Comparison of ENCODE assay signal across 8 cellular contexts in the genomic region with DNA sequence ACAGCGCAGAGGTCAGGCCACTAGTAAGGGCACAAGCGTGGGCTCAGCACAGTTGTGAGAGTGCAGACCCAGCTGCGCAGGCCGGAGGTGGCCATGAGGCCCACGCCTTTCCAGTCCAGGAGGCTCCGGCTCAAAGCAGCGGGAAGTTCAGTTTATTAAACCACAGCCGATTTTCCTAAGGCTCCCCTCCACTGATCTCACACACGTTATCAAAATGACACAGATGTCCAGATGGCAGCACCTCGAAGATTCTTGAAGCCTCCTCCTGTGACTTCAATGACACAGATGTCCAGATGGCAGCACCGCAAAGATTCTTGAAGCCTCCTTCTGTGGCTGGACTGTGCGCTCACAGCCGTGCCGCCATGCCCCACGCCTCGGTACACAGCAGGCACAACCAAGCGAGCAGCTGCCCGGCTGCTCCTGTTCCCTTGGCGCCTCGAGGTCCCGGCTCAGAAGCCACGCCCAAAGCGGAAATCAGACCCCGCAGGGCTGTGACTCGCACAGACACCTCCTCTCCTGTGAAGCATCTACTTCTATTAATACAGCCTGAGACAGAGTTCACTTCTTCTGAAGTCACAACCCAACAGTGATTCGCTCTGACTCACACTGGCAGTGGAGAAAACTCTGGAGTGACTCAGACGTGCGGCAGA.
A peak's percentile ranks its signal among the peaks of the same experiment; 100 is the strongest.
DNase-seq lines count a peak whose midpoint lies in the region; ATAC-seq and TF ChIP-seq lines count a peak whose summit lies in the region.

No MANE protein-coding gene starts in this region.

- H3K4me3 ChIP-seq in SU-DHL-6 (ENCODE audit: insufficient read depth, low read length, poor library complexity, severe bottlenecking): no peak overlapping the region

- H3K27me3 Mint-ChIP-seq in brain: no peaks in the 10 kb centered on the region
- H3K27me3 Mint-ChIP-seq in naive B cell: no peaks in the 10 kb centered on the region
- no peaks in the 10 kb centered on the region for H3K27me3 Mint-ChIP-seq in type B pancreatic cell

- TF ChIP-seq CTCF in SU-DHL-6 (IDR thresholded peaks at IDR 0.05; ENCODE audit: insufficient read depth, low read length, poor library complexity, severe bottlenecking): no peak
- no peak for TF ChIP-seq CTCF in brain (conservative IDR thresholded peaks at IDR 0.05)
- TF ChIP-seq CTCF in type B pancreatic cell (conservative IDR thresholded peaks at IDR 0.05): no peak

- H3K4me3 Mint-ChIP-seq in brain (peak overlapping the region in 2 of 5 experiments; percentile 17 to 38), naive B cell (peak overlapping the region in 5 of 8 donors; percentile 14 to 74 (median 43)), type B pancreatic cell (no peak overlapping the region)

- H3K9me2 ChIP-seq in SU-DHL-6 (replicated peaks; ENCODE audit: insufficient read depth, low read length): no peaks in the 10 kb centered on the region

- H3F3A ChIP-seq in SU-DHL-6 (ENCODE audit: insufficient read depth): no peaks in the 10 kb centered on the region

- no peaks in the 10 kb centered on the region for H3K27me3 ChIP-seq in SU-DHL-6 (ENCODE audit: low read length)

- H3K36me3 Mint-ChIP-seq in brain (peaks cover 15% of the 10 kb centered on the region), naive B cell (peaks cover 0 to 12% of the 10 kb centered on the region in 2 donors), type B pancreatic cell (peaks cover 13% of the 10 kb centered on the region)

- no peaks in the 10 kb centered on the region for H3K9me3 ChIP-seq in SU-DHL-6 (ENCODE audit: insufficient read depth, low read length)

- no peaks in the 10 kb centered on the region for H3K79me2 ChIP-seq in SU-DHL-6 (ENCODE audit: insufficient read depth, low read length)

- H3K27ac Mint-ChIP-seq in brain (peak overlapping the region; percentile 57 to 97 (median 84)), naive B cell (peak overlapping the region in 5 of 6 donors; percentile 30 to 87 (median 75)), type B pancreatic cell (peak overlapping the region; percentile 78)

- peak; percentile 91 for DNase-seq in 8988T
- peak; percentile 98 for DNase-seq in H4 (ENCODE audit: low spot score)
- DNase-seq in naive B cell: no peak
- DNase-seq in type B pancreatic cell (ENCODE audit: extremely low spot score, unreplicated experiment): no peak
- DNase-seq in SKM-1 (lab: John Stamatoyannopoulos, UW; ENCODE audit: unreplicated experiment): no peak

- H3K4me2 ChIP-seq in SU-DHL-6 (ENCODE audit: low read depth, low read length, poor library complexity, severe bottlenecking): peak overlapping the region; percentile 20

- no peaks in the 10 kb centered on the region for H4K20me1 ChIP-seq in SU-DHL-6 (ENCODE audit: low read depth, low read length)

- peak; percentile 82 to 83 for ATAC-seq in naive B cell (ENCODE audit: low read depth in 2 of 2)
- ATAC-seq in GM21576 (IDR thresholded peaks at IDR 0.05; ENCODE audit: unreplicated experiment): no peak

- peaks cover 0 to 5% (median 0%) of the 10 kb centered on the region in 5 experiments for H3K9me3 Mint-ChIP-seq in brain
- no peaks in the 10 kb centered on the region for H3K9me3 Mint-ChIP-seq in naive B cell
- H3K9me3 Mint-ChIP-seq in type B pancreatic cell: no peaks in the 10 kb centered on the region

- peak overlapping the region; percentile 7; the same call in 1 of the 2 replicates for H3K27ac ChIP-seq in SU-DHL-6 (ENCODE audit: low read depth, low read length)

- H2AFZ ChIP-seq in SU-DHL-6 (ENCODE audit: low read depth, low read length, severe bottlenecking): no peak overlapping the region

- peak overlapping the region; percentile 12; the same call in 1 of the 2 replicates for H3K9ac ChIP-seq in SU-DHL-6 (ENCODE audit: low read length)

- no peaks in the 10 kb centered on the region for H3K36me3 ChIP-seq in SU-DHL-6 (ENCODE audit: low read length)

- H3K4me1 Mint-ChIP-seq in brain (peaks cover 86% of the 10 kb centered on the region), naive B cell (peaks cover 39 to 62% (median 46%) of the 10 kb centered on the region in 3 donors), type B pancreatic cell (ENCODE audit: unreplicated experiment) (peaks cover 49% of the 10 kb centered on the region)

Comparison
In these comparisons a context has a peak if more than half of its experiments do, and no peak if none do; other contexts are left out.
1. DNase-seq: peak in 8988T (single experiment) and H4 (single experiment); none in naive B cell (single experiment), type B pancreatic cell (single experiment) and SKM-1 (single experiment).
2. Peak in every context shown above with its lines, with median percentiles within 50 percentile points of each other: H3K27ac Mint-ChIP-seq.